33 cellular contexts compared by ENCODE assay signal in genomic region chr3:27078246-27078913, GRCh38.
"Had no signal": no experiment of that assay in that cellular context is flagged by ENCODE, and none has a peak within 500 bp of the region (broad histone marks: within the 10 kb centered on the region; RNA-seq: fewer than 3 reads in every experiment).

No MANE protein-coding gene starts in this region.

- H3K4me3 Mint-ChIP-seq: activated naive CD4-positive, alpha-beta T cell treated with anti-CD3 and anti-CD28 coated beads for 36 hours; activated naive CD8-positive, alpha-beta T cell treated with anti-CD3 and anti-CD28 coated beads for 36 hours; activated T-helper 1 cell treated with anti-CD3 and anti-CD28 coated beads, Interleukin-12 subunit alpha, Interleukin-12 subunit beta, Interleukin-2, Interleukin-4 antibody, amounts not matched to agents 30 ng/mL and 10 ng/mL and 1 ng/mL, durations not matched to agents 14 hours and 24 hours and 36 hours; nephron progenitor cell; stimulated activated naive CD8-positive, alpha-beta T cell treated with anti-CD3 and anti-CD28 coated beads, Interleukin-15, amount 100 ng/mL, for 72 hours; T-helper 1 cell treated with Interleukin-12 subunit alpha and Interleukin-12 subunit beta and Interleukin-4 antibody, amounts not matched to agents 30 μg/mL and 1 μg/mL, for 36 hours had no signal

- H3K27me3 ChIP-seq: ascending aorta, brain microvascular endothelial cell, esophagus muscularis mucosa, foreskin keratinocyte, right lobe of liver, upper lobe of left lung had no signal

- H3K36me3 ChIP-seq: ascending aorta, brain microvascular endothelial cell, esophagus muscularis mucosa, left ventricle myocardium inferior, right lobe of liver, upper lobe of left lung had no signal

- H3K9me3 ChIP-seq: ascending aorta, esophagus muscularis mucosa, left ventricle myocardium inferior, mucosa of descending colon, right lobe of liver, upper lobe of left lung had no signal

- H3K36me3 Mint-ChIP-seq: activated naive CD8-positive, alpha-beta T cell treated with anti-CD3 and anti-CD28 coated beads for 36 hours had no signal

- H3K27ac Mint-ChIP-seq: activated naive CD4-positive, alpha-beta T cell treated with anti-CD3 and anti-CD28 coated beads for 36 hours; activated naive CD8-positive, alpha-beta T cell treated with anti-CD3 and anti-CD28 coated beads for 36 hours; activated T-helper 1 cell treated with anti-CD3 and anti-CD28 coated beads, Interleukin-12 subunit alpha, Interleukin-12 subunit beta, Interleukin-2, Interleukin-4 antibody, amounts not matched to agents 30 ng/mL and 10 ng/mL and 1 ng/mL, durations not matched to agents 14 hours and 24 hours and 36 hours; nephron progenitor cell; T-helper 1 cell treated with Interleukin-12 subunit alpha and Interleukin-12 subunit beta and Interleukin-4 antibody, amounts not matched to agents 30 μg/mL and 1 μg/mL, for 36 hours had no signal

- H3K4me1 Mint-ChIP-seq: activated naive CD8-positive, alpha-beta T cell treated with anti-CD3 and anti-CD28 coated beads for 36 hours; stimulated activated naive CD8-positive, alpha-beta T cell treated with anti-CD3 and anti-CD28 coated beads, Interleukin-15, amount 100 ng/mL, for 72 hours had no signal

- DNase-seq: activated CD4-positive, alpha-beta T cell treated with anti-CD3 and anti-CD28 coated beads for 48 hours; activated CD4-positive, alpha-beta T cell treated with anti-CD3 and anti-CD28 coated beads, Interleukin-2, amount 50 U/mL, for 48 hours; activated CD8-positive, alpha-beta memory T cell treated with anti-CD3 and anti-CD28 coated beads, Interleukin-2, amount 50 U/mL, for 4 hours; activated effector memory CD4-positive, alpha-beta T cell treated with anti-CD3 and anti-CD28 coated beads, Interleukin-2, amount 50 U/mL, for 16 hours; activated naive CD4-positive, alpha-beta T cell treated with anti-CD3 and anti-CD28 coated beads for 36 hours; activated naive CD8-positive, alpha-beta T cell treated with anti-CD3 and anti-CD28 coated beads for 36 hours; activated T-cell treated with anti-CD3 and anti-CD28 coated beads, Interleukin-2, amount 50 U/mL, for 1 hour; brain microvascular endothelial cell; cortex of kidney; foreskin keratinocyte; left ventricle myocardium inferior; mesendoderm; mucosa of descending colon; nephron progenitor cell; posterior cingulate gyrus; right lobe of liver; stimulated activated CD4-positive, alpha-beta T cell treated with anti-CD3 and anti-CD28 coated beads, Interleukin-12 subunit alpha, Interleukin-12 subunit beta, amount 100 ng/mL, for 4 hours; stimulated activated CD4-positive, alpha-beta T cell treated with anti-CD3 and anti-CD28 coated beads, Interleukin-4, amount 100 ng/mL, for 1 hour; stimulated activated naive CD8-positive, alpha-beta T cell treated with anti-CD3 and anti-CD28 coated beads, Interleukin-15, amount 100 ng/mL, for 72 hours; substantia nigra; SW 1271; T-helper 9 cell; upper lobe of left lung had no signal

- H3K27ac ChIP-seq: ascending aorta, brain microvascular endothelial cell, esophagus muscularis mucosa, foreskin keratinocyte, right lobe of liver, skin epidermis, upper lobe of left lung, VCaP had no signal

- H3K9me3 Mint-ChIP-seq: activated naive CD4-positive, alpha-beta T cell treated with anti-CD3 and anti-CD28 coated beads for 36 hours; activated naive CD8-positive, alpha-beta T cell treated with anti-CD3 and anti-CD28 coated beads for 36 hours; activated T-helper 1 cell treated with anti-CD3 and anti-CD28 coated beads, Interleukin-12 subunit alpha, Interleukin-12 subunit beta, Interleukin-2, Interleukin-4 antibody, amounts not matched to agents 30 ng/mL and 10 ng/mL and 1 ng/mL, durations not matched to agents 14 hours and 24 hours and 36 hours; nephron progenitor cell; T-helper 1 cell treated with Interleukin-12 subunit alpha and Interleukin-12 subunit beta and Interleukin-4 antibody, amounts not matched to agents 30 μg/mL and 1 μg/mL, for 36 hours had no signal

- FAIRE-seq: islet of Langerhans, TTC549 had no signal

- ATAC-seq: activated CD4-positive, CD25-positive, alpha-beta regulatory T cell treated with anti-CD3 and anti-CD28 coated beads, Interleukin-2, amount 50 U/mL, for 24 hours; foreskin keratinocyte; mucosa of descending colon; right lobe of liver; stimulated activated naive CD8-positive, alpha-beta T cell treated with anti-CD3 and anti-CD28 coated beads, Interleukin-15, amount 100 ng/mL, for 72 hours had no signal

- H3K4me1 ChIP-seq: ascending aorta, foreskin keratinocyte, right lobe of liver, upper lobe of left lung had no signal

- H3K4me3 ChIP-seq: ascending aorta, esophagus muscularis mucosa, left ventricle myocardium inferior, lung, mucosa of descending colon, right lobe of liver, skin epidermis, upper lobe of left lung had no signal
